ENCODE assay signal across 9 cellular contexts in the genomic region with DNA sequence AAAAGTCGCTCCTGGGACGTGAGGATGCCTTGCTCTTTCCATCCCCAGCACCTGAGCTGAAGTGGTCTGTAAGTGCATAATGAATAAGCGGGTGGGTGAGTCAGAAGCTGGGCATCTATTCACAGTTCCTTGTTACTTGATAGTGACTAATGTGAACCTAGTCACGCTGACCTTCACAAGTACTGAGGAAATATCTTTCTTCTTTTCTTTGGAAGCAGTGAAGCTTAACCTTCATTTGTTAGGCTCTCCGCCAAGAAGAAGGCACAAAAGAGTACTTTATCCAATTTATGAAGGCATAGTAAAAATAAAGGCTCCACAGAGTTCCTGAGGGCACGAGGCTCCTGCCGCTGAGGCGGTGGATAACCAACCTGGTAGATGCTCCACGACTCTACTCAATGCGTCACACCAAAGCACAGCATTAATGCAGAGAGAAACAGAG.
DNase-seq lines count a peak whose midpoint lies in the region; ATAC-seq and TF ChIP-seq lines count a peak whose summit lies in the region.
"Had no signal": no experiment of that assay in that cellular context is flagged by ENCODE, and none has a peak within 500 bp of the region (broad histone marks: within the 10 kb centered on the region; RNA-seq: fewer than 3 reads in every experiment).

No MANE protein-coding gene starts in this region.

- CTCF ChIA-PET in Calu3 (lab: Charles Lee): no interaction called here

- no peak overlapping the region for H2AFZ ChIP-seq in mesenchymal stem cell (ENCODE audit: low read depth, low read length)

- BruUV-seq in Calu3 (replicated peaks; lab: Mats Ljungman, UMichigan): no TSS peak

- intact Hi-C loops in Calu3 (cut with micrococcal nuclease; ENCODE audit: unreplicated experiment): loop anchor here (5.0 to 10.0 kb wide), 3 partner anchors 39 to 469 kb away; no protein-coding TSS in a partner anchor

- peak overlapping the region in 1 of 2 experiments; percentile 12 for H3K18ac ChIP-seq in mesenchymal stem cell (ENCODE audit: low read depth in 1 of 2, low read length in 2 of 2)

- H3K14ac ChIP-seq in mesenchymal stem cell (ENCODE audit: low read length in 2 of 2): no peak overlapping the region

- no peaks in the 10 kb centered on the region for H3K27me3 ChIP-seq in mesenchymal stem cell (ENCODE audit: control insufficient read depth in 1 of 2, insufficient read depth in 1 of 2, low read length in 2 of 2)
- H3K27me3 ChIP-seq: body of pancreas had no signal

- H3K4me1 Mint-ChIP-seq in Calu3 (ENCODE audit: low read depth, unreplicated experiment): peaks cover 42% of the 10 kb centered on the region
- peaks cover 14% of the 10 kb centered on the region for H3K4me1 Mint-ChIP-seq in brain

- H3K9me3 ChIP-seq in mesenchymal stem cell (ENCODE audit: control insufficient read depth, low read length): no peaks in the 10 kb centered on the region
- H3K9me3 ChIP-seq: body of pancreas had no signal

- peak overlapping the region; percentile 57 for H3K4me3 Mint-ChIP-seq in Calu3 (ENCODE audit: low read depth, unreplicated experiment)
- H3K4me3 Mint-ChIP-seq in brain: peak overlapping the region in 1 of 5 experiments; percentile 30

- H3K36me3 Mint-ChIP-seq in Calu3 (ENCODE audit: insufficient read depth, unreplicated experiment) (peaks cover 8% of the 10 kb centered on the region), brain (no peaks in the 10 kb centered on the region)

- no peak overlapping the region for H2BK15ac ChIP-seq in mesenchymal stem cell (ENCODE audit: low read depth, poor library complexity, severe bottlenecking)

- H3K27me3 Mint-ChIP-seq in Calu3 (ENCODE audit: unreplicated experiment) (no peaks in the 10 kb centered on the region), brain (peaks cover 2% of the 10 kb centered on the region)

- H3K4me3 ChIP-seq in mesenchymal stem cell (ENCODE audit: insufficient read depth in 1 of 2, low read depth in 1 of 2, low read length in 2 of 2): peak overlapping the region in 1 of 2 experiments; percentile 17
- H3K4me3 ChIP-seq: body of pancreas had no signal

- peak overlapping the region; percentile 91 for H3K27ac ChIP-seq in mesenchymal stem cell (ENCODE audit: low read length, poor library complexity, severe bottlenecking)
- H3K27ac ChIP-seq: body of pancreas had no signal

- H2AK5ac ChIP-seq in mesenchymal stem cell (ENCODE audit: low read length, severe bottlenecking): no peak overlapping the region

- no peak overlapping the region for H2BK120ac ChIP-seq in mesenchymal stem cell (ENCODE audit: low read depth, low read length)

- no peak overlapping the region for H3K23ac ChIP-seq in mesenchymal stem cell (ENCODE audit: low read length in 2 of 2)

- H3K9me3 Mint-ChIP-seq in Calu3 (ENCODE audit: low read depth, unreplicated experiment) (no peaks in the 10 kb centered on the region), brain (peaks cover 0 to 7% (median 3%) of the 10 kb centered on the region in 5 experiments)

- no peak overlapping the region for H2BK5ac ChIP-seq in mesenchymal stem cell (ENCODE audit: low read depth, low read length, poor library complexity, severe bottlenecking)

- H4K91ac ChIP-seq in mesenchymal stem cell (ENCODE audit: low read length): no peak overlapping the region

- H3K4ac ChIP-seq in mesenchymal stem cell (ENCODE audit: low read depth in 1 of 2, low read length in 2 of 2): no peak overlapping the region

- peaks cover 0 to 4% of the 10 kb centered on the region in 2 experiments for H3K36me3 ChIP-seq in mesenchymal stem cell (ENCODE audit: control insufficient read depth in 1 of 2, insufficient read depth in 2 of 2, low read depth in 1 of 2, low read length in 2 of 2)

- H4K8ac ChIP-seq in mesenchymal stem cell (ENCODE audit: low read length): no peak overlapping the region

- H3K9ac ChIP-seq in mesenchymal stem cell (ENCODE audit: low read length): peak overlapping the region; percentile 59

- WGBS in mesenchymal stem cell: 33% methylated on average over 10 of the region's 10 CpGs

- no peak for ATAC-seq in HG03469 (IDR thresholded peaks at IDR 0.05; ENCODE audit: unreplicated experiment)
- ATAC-seq in HG03432 (IDR thresholded peaks at IDR 0.05; ENCODE audit: unreplicated experiment): no peak
- ATAC-seq: body of pancreas had no signal

- H3K27ac Mint-ChIP-seq in Calu3 (ENCODE audit: unreplicated experiment): peak overlapping the region; percentile 90
- peak overlapping the region in 4 of 5 experiments; percentile 60 to 77 (median 70) for H3K27ac Mint-ChIP-seq in brain

- no peak overlapping the region for H2BK12ac ChIP-seq in mesenchymal stem cell (ENCODE audit: low read length in 2 of 2)

- TF ChIP-seq CTCF in Calu3 (IDR thresholded peaks at IDR 0.05; ENCODE audit: unreplicated experiment) (no peak), brain (conservative IDR thresholded peaks at IDR 0.05) (no peak)

- no peaks in the 10 kb centered on the region for H3K79me1 ChIP-seq in mesenchymal stem cell (replicated peaks; ENCODE audit: low read length, poor library complexity, severe bottlenecking)

- H3K4me2 ChIP-seq in mesenchymal stem cell (ENCODE audit: low read length, poor library complexity, severe bottlenecking): no peak overlapping the region

- DNase-seq in Calu3 (peak; percentile 47), NCI-H1092 treated with DMSO at 0.1 percent for 48 hours (lab: John Stamatoyannopoulos, UW) (peak; percentile 38), mesenchymal stem cell (peak; percentile 84), OCI-M2 (lab: John Stamatoyannopoulos, UW; ENCODE audit: unreplicated experiment) (no peak), NCI-H524 treated with DMSO at 0.1 percent for 48 hours (lab: John Stamatoyannopoulos, UW) (no peak)
- DNase-seq: body of pancreas had no signal

- peaks cover 10% of the 10 kb centered on the region for H3K4me1 ChIP-seq in mesenchymal stem cell (ENCODE audit: control insufficient read depth, insufficient read depth, low read depth, low read length)
- H3K4me1 ChIP-seq: body of pancreas had no signal

Comparison
In these comparisons a context has a peak if more than half of its experiments do, and no peak if none do; other contexts are left out.
1. DNase-seq: peak in Calu3 (single experiment), NCI-H1092 treated with DMSO at 0.1 percent for 48 hours (single experiment) and mesenchymal stem cell (single experiment); none in OCI-M2 (single experiment) and NCI-H524 treated with DMSO at 0.1 percent for 48 hours (single experiment).